ENCODE assay signal across 16 cellular contexts in genomic region chr20:45425561-45425960, GRCh38. TPM values are rescaled to one million over a fixed set of nuclear protein-coding genes. Genes with fewer than 3 reads are reported as not detected.
A peak's percentile ranks its signal among the peaks of the same experiment; 100 is the strongest.
DNase-seq lines count a peak whose midpoint lies in the region.
"Had no signal": no experiment of that assay in that cellular context is flagged by ENCODE, and none has a peak within 500 bp of the region (broad histone marks: within the 10 kb centered on the region; RNA-seq: fewer than 3 reads in every experiment).

No MANE protein-coding gene starts in this region.

- no CpG with 5 or more reads among the region's 17 CpGs for WGBS in trophoblast cell (ENCODE audit: extremely low coverage, insufficient coverage, insufficient read length)

- peaks cover 4% of the 10 kb centered on the region for H3K9me3 ChIP-seq in trophoblast cell (ENCODE audit: insufficient read depth, low read depth, low read length)
- H3K9me3 ChIP-seq in CD4-positive, alpha-beta memory T cell (ENCODE audit: control insufficient read depth in 1 of 2, low read length in 2 of 2), result no peaks in the 10 kb centered on the region
- H3K9me3 ChIP-seq: BLaER1 had no signal

- no peak overlapping the region for H4K12ac ChIP-seq in trophoblast cell (ENCODE audit: low read depth, low read length)

- H3K4me1 Mint-ChIP-seq in activated naive CD4-positive, alpha-beta T cell treated with anti-CD3 and anti-CD28 coated beads, Interleukin-2, amount 50 U/mL, for 24 hours, result peaks cover under 1% of the 10 kb centered on the region
- no peaks in the 10 kb centered on the region for H3K4me1 Mint-ChIP-seq in activated naive CD4-positive, alpha-beta T cell treated with anti-CD3 and anti-CD28 coated beads, Interleukin-2, amount 10 ng/mL, durations not matched to agents 7 days and 5 days
- H3K4me1 Mint-ChIP-seq in activated CD4-positive, alpha-beta memory T cell treated with anti-CD3 and anti-CD28 coated beads, Interleukin-2, amount 10 ng/mL, durations not matched to agents 7 days and 5 days, result no peaks in the 10 kb centered on the region
- H3K4me1 Mint-ChIP-seq in CD4-positive, alpha-beta memory T cell, result no peaks in the 10 kb centered on the region
- H3K4me1 Mint-ChIP-seq: GM23338 had no signal

- no peak overlapping the region for H3K23ac ChIP-seq in trophoblast cell (ENCODE audit: low read length)

- peaks cover 5% of the 10 kb centered on the region for H3K36me3 Mint-ChIP-seq in activated naive CD4-positive, alpha-beta T cell treated with anti-CD3 and anti-CD28 coated beads, Interleukin-2, amount 50 U/mL, for 24 hours
- peaks cover 43% of the 10 kb centered on the region for H3K36me3 Mint-ChIP-seq in activated naive CD4-positive, alpha-beta T cell treated with anti-CD3 and anti-CD28 coated beads, Interleukin-2, amount 10 ng/mL, durations not matched to agents 7 days and 5 days
- peaks cover 44% of the 10 kb centered on the region for H3K36me3 Mint-ChIP-seq in activated CD4-positive, alpha-beta memory T cell treated with anti-CD3 and anti-CD28 coated beads, Interleukin-2, amount 10 ng/mL, durations not matched to agents 7 days and 5 days (ENCODE audit: low read depth)
- peaks cover 35 to 67% of the 10 kb centered on the region in 2 donors for H3K36me3 Mint-ChIP-seq in CD4-positive, alpha-beta memory T cell

- no peak overlapping the region for H3K4me3 Mint-ChIP-seq in activated naive CD4-positive, alpha-beta T cell treated with anti-CD3 and anti-CD28 coated beads, Interleukin-2, amount 50 U/mL, for 24 hours
- no peak overlapping the region for H3K4me3 Mint-ChIP-seq in activated naive CD4-positive, alpha-beta T cell treated with anti-CD3 and anti-CD28 coated beads, Interleukin-2, amount 10 ng/mL, durations not matched to agents 7 days and 5 days
- no peak overlapping the region for H3K4me3 Mint-ChIP-seq in activated CD4-positive, alpha-beta memory T cell treated with anti-CD3 and anti-CD28 coated beads, Interleukin-2, amount 10 ng/mL, durations not matched to agents 7 days and 5 days
- H3K4me3 Mint-ChIP-seq in CD4-positive, alpha-beta memory T cell, result no peak overlapping the region
- H3K4me3 Mint-ChIP-seq: GM23338 had no signal

- H3K18ac ChIP-seq in trophoblast cell (ENCODE audit: low read length), result no peak overlapping the region

- H4K8ac ChIP-seq in trophoblast cell (ENCODE audit: low read depth, low read length), result no peak overlapping the region

- H2BK12ac ChIP-seq in trophoblast cell (ENCODE audit: low read length), result no peak overlapping the region

- H3K14ac ChIP-seq in trophoblast cell (ENCODE audit: low read length), result no peak overlapping the region

- peak overlapping the region; percentile 20 for H3K4me3 ChIP-seq in trophoblast cell (ENCODE audit: low read depth, low read length)
- no peak overlapping the region for H3K4me3 ChIP-seq in CD4-positive, alpha-beta memory T cell (ENCODE audit: low read length in 2 of 2)
- H3K4me3 ChIP-seq: BLaER1, GM12878, GM23338 had no signal

- CTCF ChIA-PET in activated naive CD4-positive, alpha-beta T cell treated with anti-CD3 and anti-CD28 coated beads, Interleukin-2, amount 10 ng/mL, durations not matched to agents 7 days and 5 days (lab: Charles Lee), result no interaction called here
- CTCF ChIA-PET in activated CD4-positive, alpha-beta memory T cell treated with anti-CD3 and anti-CD28 coated beads, Interleukin-2, amount 10 ng/mL, durations not matched to agents 7 days and 5 days (lab: Charles Lee), result no interaction called here
- CTCF ChIA-PET in CD4-positive, alpha-beta memory T cell (lab: Charles Lee; ENCODE audit: partially characterized antibody), result interaction anchor here (1.3 kb wide), 1 partner anchor 11 kb away, joined by 4 read pairs; no protein-coding TSS in a partner anchor

- no peaks in the 10 kb centered on the region for H3K79me1 ChIP-seq in trophoblast cell (ENCODE audit: low read length)

- H3K4me1 ChIP-seq in trophoblast cell (ENCODE audit: control insufficient read depth in 1 of 2, insufficient read depth in 2 of 2, low read length in 2 of 2), result no peaks in the 10 kb centered on the region
- no peaks in the 10 kb centered on the region for H3K4me1 ChIP-seq in CD4-positive, alpha-beta memory T cell (ENCODE audit: insufficient read depth, low read length)
- H3K4me1 ChIP-seq: BLaER1 had no signal

- H2BK120ac ChIP-seq in trophoblast cell (ENCODE audit: insufficient read depth, low read length, poor library complexity), result no peak overlapping the region

- DNase-seq in activated naive CD4-positive, alpha-beta T cell treated with anti-CD3 and anti-CD28 coated beads, Interleukin-2, amount 10 ng/mL, durations not matched to agents 7 days and 5 days, result no peak
- no peak for DNase-seq in trophoblast cell
- DNase-seq in activated CD4-positive, alpha-beta memory T cell treated with anti-CD3 and anti-CD28 coated beads, Interleukin-2, amount 10 ng/mL, durations not matched to agents 7 days and 5 days, result no peak
- DNase-seq in CD4-positive, alpha-beta memory T cell, result no peak
- no peak for DNase-seq in D341Med (ENCODE audit: low spot score)
- DNase-seq: AML-193, DMS79, H7 had no signal

- no peak overlapping the region for H3K9ac ChIP-seq in trophoblast cell (ENCODE audit: low read length)
- H3K9ac ChIP-seq: BLaER1 had no signal

- H3K27me3 Mint-ChIP-seq in activated naive CD4-positive, alpha-beta T cell treated with anti-CD3 and anti-CD28 coated beads, Interleukin-2, amount 50 U/mL, for 24 hours, result no peaks in the 10 kb centered on the region
- H3K27me3 Mint-ChIP-seq in activated naive CD4-positive, alpha-beta T cell treated with anti-CD3 and anti-CD28 coated beads, Interleukin-2, amount 10 ng/mL, durations not matched to agents 7 days and 5 days, result no peaks in the 10 kb centered on the region
- H3K27me3 Mint-ChIP-seq in activated CD4-positive, alpha-beta memory T cell treated with anti-CD3 and anti-CD28 coated beads, Interleukin-2, amount 10 ng/mL, durations not matched to agents 7 days and 5 days, result no peaks in the 10 kb centered on the region
- H3K27me3 Mint-ChIP-seq in CD4-positive, alpha-beta memory T cell, result no peaks in the 10 kb centered on the region

- no peaks in the 10 kb centered on the region for H3K9me3 Mint-ChIP-seq in activated naive CD4-positive, alpha-beta T cell treated with anti-CD3 and anti-CD28 coated beads, Interleukin-2, amount 50 U/mL, for 24 hours
- H3K9me3 Mint-ChIP-seq in activated naive CD4-positive, alpha-beta T cell treated with anti-CD3 and anti-CD28 coated beads, Interleukin-2, amount 10 ng/mL, durations not matched to agents 7 days and 5 days, result no peaks in the 10 kb centered on the region
- no peaks in the 10 kb centered on the region for H3K9me3 Mint-ChIP-seq in activated CD4-positive, alpha-beta memory T cell treated with anti-CD3 and anti-CD28 coated beads, Interleukin-2, amount 10 ng/mL, durations not matched to agents 7 days and 5 days
- no peaks in the 10 kb centered on the region for H3K9me3 Mint-ChIP-seq in CD4-positive, alpha-beta memory T cell
- H3K9me3 Mint-ChIP-seq: GM23338 had no signal

- H2AFZ ChIP-seq in trophoblast cell (ENCODE audit: insufficient read depth, low read length, poor library complexity), result no peak overlapping the region
- H2AFZ ChIP-seq: GM23338 had no signal

- H3K27ac ChIP-seq in cingulate gyrus (ENCODE audit: low read depth, low read length), result peak overlapping the region; percentile 50
- no peak overlapping the region for H3K27ac ChIP-seq in trophoblast cell (ENCODE audit: low read depth, low read length)
- no peak overlapping the region for H3K27ac ChIP-seq in CD4-positive, alpha-beta memory T cell (ENCODE audit: low read depth, low read length)
- H3K27ac ChIP-seq: 22Rv1, BLaER1, HL-60 had no signal

- no peak overlapping the region for H3K4me2 ChIP-seq in trophoblast cell (ENCODE audit: low read length)
- H3K4me2 ChIP-seq: BLaER1, GM23338 had no signal

- H2BK5ac ChIP-seq in trophoblast cell (ENCODE audit: low read depth, low read length, poor library complexity), result no peak overlapping the region

- no peaks in the 10 kb centered on the region for H3K79me2 ChIP-seq in trophoblast cell (ENCODE audit: control insufficient read depth, insufficient read depth, low read length, poor library complexity)

- POLR2A ChIA-PET in activated CD4-positive, alpha-beta memory T cell treated with anti-CD3 and anti-CD28 coated beads, Interleukin-2, amount 10 ng/mL, durations not matched to agents 7 days and 5 days (lab: Charles Lee), result no interaction called here
- POLR2A ChIA-PET in CD4-positive, alpha-beta memory T cell (lab: Charles Lee; ENCODE audit: partially characterized antibody), result no interaction called here

- H3K27ac Mint-ChIP-seq in activated naive CD4-positive, alpha-beta T cell treated with anti-CD3 and anti-CD28 coated beads, Interleukin-2, amount 50 U/mL, for 24 hours, result peak overlapping the region; percentile 17
- H3K27ac Mint-ChIP-seq in activated naive CD4-positive, alpha-beta T cell treated with anti-CD3 and anti-CD28 coated beads, Interleukin-2, amount 10 ng/mL, durations not matched to agents 7 days and 5 days, result no peak overlapping the region
- H3K27ac Mint-ChIP-seq in activated CD4-positive, alpha-beta memory T cell treated with anti-CD3 and anti-CD28 coated beads, Interleukin-2, amount 10 ng/mL, durations not matched to agents 7 days and 5 days, result no peak overlapping the region
- peak overlapping the region in 1 of 7 donors; percentile 66 for H3K27ac Mint-ChIP-seq in CD4-positive, alpha-beta memory T cell
- H3K27ac Mint-ChIP-seq: GM23338 had no signal

- H3K4ac ChIP-seq in trophoblast cell (ENCODE audit: low read depth, low read length), result no peak overlapping the region

- no peak overlapping the region for H4K91ac ChIP-seq in trophoblast cell (ENCODE audit: low read depth, low read length)

- H3K27me3 ChIP-seq in trophoblast cell (ENCODE audit: insufficient read depth, low read length), result no peaks in the 10 kb centered on the region
- H3K27me3 ChIP-seq in CD4-positive, alpha-beta memory T cell (ENCODE audit: insufficient read depth, low read length), result no peaks in the 10 kb centered on the region
- H3K27me3 ChIP-seq: BLaER1 had no signal

- intact Hi-C loops in CD4-positive, alpha-beta memory T cell (cut with micrococcal nuclease), result no loop called here

- H3K36me3 ChIP-seq in trophoblast cell (ENCODE audit: control insufficient read depth in 1 of 2, insufficient read depth in 2 of 2, low read length in 2 of 2), result peaks cover 26 to 27% of the 10 kb centered on the region in 2 experiments
- peaks cover 51% of the 10 kb centered on the region for H3K36me3 ChIP-seq in CD4-positive, alpha-beta memory T cell (ENCODE audit: insufficient read depth, low read length)

- no peak overlapping the region for H2AK5ac ChIP-seq in trophoblast cell (ENCODE audit: low read length)

RNA-seq across cellular contexts. Expression of gene PIGT, which starts 9.6 kb away (rescaled TPM):
- polyA plus RNA-seq in trophoblast cell (2013), result 72.1 and 75.4 TPM in 2 replicates
- 10 to 100 TPM; 52.4 to 53.0 TPM for total RNA-seq in activated CD4-positive, alpha-beta memory T cell treated with anti-CD3 and anti-CD28 coated beads, Interleukin-2, amount 10 ng/mL, durations not matched to agents 7 days and 5 days
- total RNA-seq in CD4-positive, alpha-beta memory T cell, result 10 to 100 TPM; 81.9 to 84.5 TPM
- 10 to 100 TPM; 85.6 to 92.2 TPM for polyA plus RNA-seq in CD4-positive, alpha-beta memory T cell

RNA-seq across cellular contexts. Expression of gene DBNDD2, which starts 17.5 kb away (rescaled TPM):
- 10.9 and 13.1 TPM in 2 replicates for polyA plus RNA-seq in trophoblast cell (2013)
- total RNA-seq in activated CD4-positive, alpha-beta memory T cell treated with anti-CD3 and anti-CD28 coated beads, Interleukin-2, amount 10 ng/mL, durations not matched to agents 7 days and 5 days, result 10 to 100 TPM; 11.4 to 13.1 TPM
- 10 to 100 TPM; 17.8 to 18.4 TPM for total RNA-seq in CD4-positive, alpha-beta memory T cell
- polyA plus RNA-seq in CD4-positive, alpha-beta memory T cell, result 10 to 100 TPM; 12.9 to 15.4 TPM

RNA-seq across cellular contexts. Expression of gene WFDC2, which starts 44.0 kb away (rescaled TPM):
- polyA plus RNA-seq in trophoblast cell (2013), result 114 and 119 TPM in 2 replicates
- total RNA-seq in activated CD4-positive, alpha-beta memory T cell treated with anti-CD3 and anti-CD28 coated beads, Interleukin-2, amount 10 ng/mL, durations not matched to agents 7 days and 5 days, result not detected
- total RNA-seq in CD4-positive, alpha-beta memory T cell, result 1 to 10 TPM in 1 of 2 experiments, under 1 TPM in 1; 0.73 to 1.6 TPM
- polyA plus RNA-seq in CD4-positive, alpha-beta memory T cell, result not detected
- total RNA-seq: G401, GM12878 had no signal

RNA-seq across cellular contexts. Expression of gene TP53TG5, which starts 47.4 kb away (rescaled TPM):
- polyA plus RNA-seq in trophoblast cell (2013), result not detected in 2 replicates
- not detected for total RNA-seq in activated CD4-positive, alpha-beta memory T cell treated with anti-CD3 and anti-CD28 coated beads, Interleukin-2, amount 10 ng/mL, durations not matched to agents 7 days and 5 days
- total RNA-seq in CD4-positive, alpha-beta memory T cell, result under 1 TPM in 1 of 2 experiments, not detected in 1; 0.36 TPM
- polyA plus RNA-seq in CD4-positive, alpha-beta memory T cell, result under 1 TPM; 0.11 to 0.24 TPM
- total RNA-seq: G401, GM12878, GM23338, H7 had no signal
- polyA plus RNA-seq: GM23338 had no signal
